ENCODE assay signal across 18 cellular contexts in genomic region chr4:74983229-74983628, GRCh38.
DNase-seq lines count a peak whose midpoint lies in the region; ATAC-seq and TF ChIP-seq lines count a peak whose summit lies in the region.
"Had no signal": no experiment of that assay in that cellular context is flagged by ENCODE, and none has a peak within 500 bp of the region (broad histone marks: within the 10 kb centered on the region; RNA-seq: fewer than 3 reads in every experiment).

No MANE protein-coding gene starts in this region.

- ATAC-seq in memory B cell (ENCODE audit: low read depth): no peak
- peak; percentile 19 to 23 for ATAC-seq in stimulated activated naive B cell treated with anti-CD40 and anti-IgM and Interleukin-4, amounts not matched to agents 10 μg/mL and 1 μg/mL and 100 μg/mL, for 72 hours (replicated peaks)
- ATAC-seq: CD8-positive, alpha-beta T cell had no signal

- peak overlapping the region; percentile 60 for H3K27ac Mint-ChIP-seq in memory B cell
- no peak overlapping the region for H3K27ac Mint-ChIP-seq in stimulated activated naive B cell treated with anti-CD40 and anti-IgM and Interleukin-4, amounts not matched to agents 10 μg/mL and 1 μg/mL and 100 μg/mL, for 72 hours
- H3K27ac Mint-ChIP-seq: B cell; CD8-positive, alpha-beta T cell; HFFc6 had no signal

- H2AFZ ChIP-seq in OCI-LY3 (ENCODE audit: low read depth, low read length): no peak overlapping the region
- H2AFZ ChIP-seq: GM23248 had no signal

- in situ Hi-C loops in brain microvascular endothelial cell (cut with HindIII; ENCODE audit: low pct_ligation_motif_present, low sequenced_read_pairs): no loop called here

- no peaks in the 10 kb centered on the region for H3K27me3 Mint-ChIP-seq in memory B cell
- H3K27me3 Mint-ChIP-seq in stimulated activated naive B cell treated with anti-CD40 and anti-IgM and Interleukin-4, amounts not matched to agents 10 μg/mL and 1 μg/mL and 100 μg/mL, for 72 hours: no peaks in the 10 kb centered on the region
- H3K27me3 Mint-ChIP-seq: B cell had no signal

- H3K9ac ChIP-seq in OCI-LY3 (ENCODE audit: low read length): no peak overlapping the region
- H3K9ac ChIP-seq: BLaER1 treated with 17β-estradiol and CSF1 and Interleukin-3, amounts not matched to agents 10 nM and 100 nM; GM23248 had no signal

- no peaks in the 10 kb centered on the region for H3K9me3 ChIP-seq in OCI-LY3 (ENCODE audit: insufficient read depth, low read length)

- TF ChIP-seq CTCF in OCI-LY3 (IDR thresholded peaks at IDR 0.05; ENCODE audit: low read depth, low read length): no peak
- no peak for TF ChIP-seq CTCF in brain microvascular endothelial cell (IDR thresholded peaks at IDR 0.05; ENCODE audit: low read depth, low read length, missing control alignments)

- H3K9me3 Mint-ChIP-seq in memory B cell: peaks cover 6% of the 10 kb centered on the region
- peaks cover 14 to 15% of the 10 kb centered on the region in 2 donors for H3K9me3 Mint-ChIP-seq in stimulated activated naive B cell treated with anti-CD40 and anti-IgM and Interleukin-4, amounts not matched to agents 10 μg/mL and 1 μg/mL and 100 μg/mL, for 72 hours

- peaks cover 95% of the 10 kb centered on the region for H3K79me2 ChIP-seq in OCI-LY3 (ENCODE audit: low read length)

- H3K27me3 ChIP-seq in OCI-LY3 (ENCODE audit: low read depth, low read length) (no peaks in the 10 kb centered on the region), brain microvascular endothelial cell (replicated peaks) (no peaks in the 10 kb centered on the region)
- H3K27me3 ChIP-seq: BLaER1 treated with 17β-estradiol and CSF1 and Interleukin-3, amounts not matched to agents 10 nM and 100 nM had no signal

- H3K36me3 Mint-ChIP-seq in memory B cell: peaks cover 5% of the 10 kb centered on the region
- peaks cover 10 to 34% of the 10 kb centered on the region in 2 donors for H3K36me3 Mint-ChIP-seq in stimulated activated naive B cell treated with anti-CD40 and anti-IgM and Interleukin-4, amounts not matched to agents 10 μg/mL and 1 μg/mL and 100 μg/mL, for 72 hours
- H3K36me3 Mint-ChIP-seq: CD8-positive, alpha-beta T cell had no signal

- H3K4me1 Mint-ChIP-seq in memory B cell: peaks cover 8% of the 10 kb centered on the region
- H3K4me1 Mint-ChIP-seq in stimulated activated naive B cell treated with anti-CD40 and anti-IgM and Interleukin-4, amounts not matched to agents 10 μg/mL and 1 μg/mL and 100 μg/mL, for 72 hours: peaks cover 0 to 7% of the 10 kb centered on the region in 2 donors
- H3K4me1 Mint-ChIP-seq: B cell had no signal

- H3K4me3 ChIP-seq in OCI-LY3 (ENCODE audit: low read length) (no peak overlapping the region), brain microvascular endothelial cell (ENCODE audit: low read depth, low read length) (no peak overlapping the region)
- H3K4me3 ChIP-seq: BLaER1 treated with 17β-estradiol and CSF1 and Interleukin-3, amounts not matched to agents 10 nM and 100 nM; GM23248 had no signal

- no peaks in the 10 kb centered on the region for H3K4me1 ChIP-seq in OCI-LY3 (ENCODE audit: low read length)
- H3K4me1 ChIP-seq: BLaER1 treated with 17β-estradiol and CSF1 and Interleukin-3, amounts not matched to agents 10 nM and 100 nM had no signal

- H3K27ac ChIP-seq in OCI-LY3 (ENCODE audit: low read length) (0 out of 2 replicates have a peak overlapping the region, but pooled peaks have one; percentile 1), brain microvascular endothelial cell (no peak overlapping the region)
- H3K27ac ChIP-seq: BLaER1 treated with 17β-estradiol and CSF1 and Interleukin-3, amounts not matched to agents 10 nM and 100 nM; GM23248 had no signal

- peaks cover 62% of the 10 kb centered on the region for H4K20me1 ChIP-seq in OCI-LY3 (ENCODE audit: insufficient read depth, low read length)
- H4K20me1 ChIP-seq: BLaER1 treated with 17β-estradiol and CSF1 and Interleukin-3, amounts not matched to agents 10 nM and 100 nM had no signal

- H3K4me3 Mint-ChIP-seq in memory B cell: no peak overlapping the region
- H3K4me3 Mint-ChIP-seq in stimulated activated naive B cell treated with anti-CD40 and anti-IgM and Interleukin-4, amounts not matched to agents 10 μg/mL and 1 μg/mL and 100 μg/mL, for 72 hours: no peak overlapping the region
- H3K4me3 Mint-ChIP-seq: B cell; CD8-positive, alpha-beta T cell; HFFc6 had no signal

- DNase-seq in DMS53 treated with DMSO at 0.1 percent for 48 hours (lab: John Stamatoyannopoulos, UW; ENCODE audit: unreplicated experiment) (peak; percentile 4), memory B cell (ENCODE audit: low spot score in 2 of 2) (no peak), germinal center (ENCODE audit: low spot score) (no peak), GOT3 (lab: John Stamatoyannopoulos, UW) (no peak), brain microvascular endothelial cell (no peak)
- no peak for DNase-seq in stimulated activated naive B cell treated with anti-CD40 and anti-IgM and Interleukin-4, amounts not matched to agents 10 μg/mL and 1 μg/mL and 100 μg/mL, for 72 hours
- DNase-seq: Calu3; CD8-positive, alpha-beta T cell; DMS 273 treated with DMSO at 0.1 percent for 48 hours; DMS79; GDM1; GM23248; HCEC 1CT; HFFc6; KG1 had no signal

- no peak overlapping the region for H3K4me2 ChIP-seq in OCI-LY3 (ENCODE audit: low read length)
- H3K4me2 ChIP-seq: BLaER1 treated with 17β-estradiol and CSF1 and Interleukin-3, amounts not matched to agents 10 nM and 100 nM had no signal

- H3K36me3 ChIP-seq in OCI-LY3 (replicated peaks; ENCODE audit: low read depth, low read length) (peaks cover 31% of the 10 kb centered on the region), brain microvascular endothelial cell (replicated peaks) (no peaks in the 10 kb centered on the region)
- H3K36me3 ChIP-seq: BLaER1 treated with 17β-estradiol and CSF1 and Interleukin-3, amounts not matched to agents 10 nM and 100 nM had no signal
